ENCODE assay signal across 21 cellular contexts in the genomic region with DNA sequence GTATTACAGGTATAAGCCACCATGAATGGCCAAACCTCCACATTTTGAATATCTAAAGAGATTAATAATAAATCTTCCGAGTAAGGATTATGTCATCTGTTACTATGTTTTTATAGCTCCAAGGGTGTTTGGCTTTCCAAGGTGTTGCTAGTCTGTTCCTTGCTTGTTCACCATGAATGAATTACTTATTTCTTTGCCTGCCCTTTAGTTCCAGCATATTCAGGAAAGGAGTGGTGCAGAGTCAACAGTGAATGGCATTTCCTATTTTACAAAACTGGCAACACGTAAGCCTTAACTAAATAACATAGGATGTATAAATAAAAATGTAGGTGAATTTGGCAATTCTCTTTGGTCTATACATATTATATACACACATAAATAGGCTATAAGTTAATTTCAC.
A peak's percentile ranks its signal among the peaks of the same experiment; 100 is the strongest.
DNase-seq lines count a peak whose midpoint lies in the region; ATAC-seq and FAIRE-seq lines count a peak whose summit lies in the region.
"Had no signal": no experiment of that assay in that cellular context is flagged by ENCODE, and none has a peak within 500 bp of the region (broad histone marks: within the 10 kb centered on the region; RNA-seq: fewer than 3 reads in every experiment).

No MANE protein-coding gene starts in this region.

- FAIRE-seq in colon (lab: Jason Lieb, UNC): peak; percentile 84
- FAIRE-seq: GM12878 had no signal

- in situ Hi-C loops in Caki2 (cut with HindIII; ENCODE audit: low pct_unique_long_range_greater_than_20kb, low sequenced_read_pairs): no loop called here

- DNase-seq in Caki2 (ENCODE audit: low read depth): peak; percentile 27
- DNase-seq in kidney tubule cell (ENCODE audit: low spot score): peak; percentile 55
- DNase-seq in renal cortical epithelial cell (ENCODE audit: low read depth): peak; percentile 46
- no peak for DNase-seq in CD1c-positive myeloid dendritic cell (ENCODE audit: extremely low spot score)
- DNase-seq: CD4-positive, CD25-positive, alpha-beta regulatory T cell; DMS 273 treated with DMSO at 0.1 percent for 48 hours; DMS79 treated with DMSO at 0.1 percent for 48 hours; KG1; NCI-H1092 treated with DMSO at 0.1 percent for 48 hours; NCI-H1436 treated with DMSO at 0.1 percent for 48 hours; NCI-H1930; NCI-H226; NCI-H510A treated with DMSO at 0.1 percent for 48 hours; NCI-H748 treated with DMSO at 0.1 percent for 48 hours; SJCRH30 had no signal

- ATAC-seq in GM21515 (IDR thresholded peaks at IDR 0.05; ENCODE audit: unreplicated experiment): no peak
- no peak for ATAC-seq in HG03442 (IDR thresholded peaks at IDR 0.05; ENCODE audit: unreplicated experiment)
- no peak for ATAC-seq in GM18498 (IDR thresholded peaks at IDR 0.05; ENCODE audit: unreplicated experiment)
- ATAC-seq: GM12878, GM23338 had no signal
